Comparison of ENCODE assay signal across 16 cellular contexts in genomic region chr19:7442423-7442822, GRCh38. TPM values are rescaled to one million over a fixed set of nuclear protein-coding genes. Genes with fewer than 3 reads are reported as not detected.
DNase-seq lines count a peak whose midpoint lies in the region; ATAC-seq and TF ChIP-seq lines count a peak whose summit lies in the region.
"Had no signal": no experiment of that assay in that cellular context is flagged by ENCODE, and none has a peak within 500 bp of the region (broad histone marks: within the 10 kb centered on the region; RNA-seq: fewer than 3 reads in every experiment).

No MANE protein-coding gene starts in this region.

- TF ChIP-seq CTCF in osteocyte (IDR thresholded peaks at IDR 0.05), result no peak
- TF ChIP-seq CTCF in type B pancreatic cell (conservative IDR thresholded peaks at IDR 0.05), result no peak

- peak overlapping the region; percentile 11 for H3K27ac ChIP-seq in effector memory CD4-positive, alpha-beta T cell (ENCODE audit: insufficient read depth, low read length, poor library complexity, severe bottlenecking)

- peak overlapping the region; percentile 65 for H3K27ac Mint-ChIP-seq in osteocyte (ENCODE audit: unreplicated experiment)
- H3K27ac Mint-ChIP-seq in type B pancreatic cell, result no peak overlapping the region
- H3K27ac Mint-ChIP-seq: CD4-positive, alpha-beta T cell had no signal

- H3K4me3 Mint-ChIP-seq in osteocyte (ENCODE audit: unreplicated experiment) (no peak overlapping the region), type B pancreatic cell (no peak overlapping the region)
- H3K4me3 Mint-ChIP-seq: CD4-positive, alpha-beta T cell had no signal

- H3K9me3 Mint-ChIP-seq in osteocyte (ENCODE audit: unreplicated experiment) (no peaks in the 10 kb centered on the region), type B pancreatic cell (no peaks in the 10 kb centered on the region)
- H3K9me3 Mint-ChIP-seq: CD4-positive, alpha-beta T cell had no signal

- no peak overlapping the region for H3K4me3 ChIP-seq in effector memory CD4-positive, alpha-beta T cell (ENCODE audit: insufficient read depth, low read depth, low read length, poor library complexity, severe bottlenecking)
- H3K4me3 ChIP-seq: mucosa of descending colon had no signal

- H3K27me3 Mint-ChIP-seq in osteocyte (ENCODE audit: unreplicated experiment), result no peaks in the 10 kb centered on the region
- no peaks in the 10 kb centered on the region for H3K27me3 Mint-ChIP-seq in type B pancreatic cell
- H3K27me3 Mint-ChIP-seq: CD4-positive, alpha-beta T cell had no signal

- H3K36me3 ChIP-seq in effector memory CD4-positive, alpha-beta T cell (ENCODE audit: control insufficient read depth, insufficient read depth, low read length), result peaks cover 89% of the 10 kb centered on the region

- H3K36me3 Mint-ChIP-seq in osteocyte (ENCODE audit: unreplicated experiment), result peaks cover 34% of the 10 kb centered on the region
- peaks cover 5% of the 10 kb centered on the region for H3K36me3 Mint-ChIP-seq in type B pancreatic cell

- H3K4me1 ChIP-seq in effector memory CD4-positive, alpha-beta T cell (ENCODE audit: control insufficient read depth, insufficient read depth, low read length, poor library complexity, severe bottlenecking), result no peaks in the 10 kb centered on the region

- no peaks in the 10 kb centered on the region for H3K27me3 ChIP-seq in effector memory CD4-positive, alpha-beta T cell (replicated peaks; ENCODE audit: control insufficient read depth, insufficient read depth, low read length, poor library complexity, severe bottlenecking)

- no peak for ATAC-seq in HG02623 (IDR thresholded peaks at IDR 0.05; ENCODE audit: unreplicated experiment)
- ATAC-seq: mucosa of descending colon had no signal

- DNase-seq in NCI-H2171 treated with DMSO at 0.1 percent for 48 hours (lab: John Stamatoyannopoulos, UW), result peak; percentile 76
- no peak for DNase-seq in NCI-H2171 (lab: John Stamatoyannopoulos, UW)
- peak; percentile 2 for DNase-seq in NCI-H446 treated with DMSO at 0.1 percent for 48 hours (lab: John Stamatoyannopoulos, UW)
- no peak for DNase-seq in effector memory CD4-positive, alpha-beta T cell
- DNase-seq in osteocyte (ENCODE audit: extremely low spot score, unreplicated experiment), result no peak
- DNase-seq in amniotic stem cell (lab: John Stamatoyannopoulos, UW), result no peak
- no peak for DNase-seq in type B pancreatic cell (ENCODE audit: extremely low spot score, unreplicated experiment)
- DNase-seq: activated CD4-positive, alpha-beta T cell treated with anti-CD3 and anti-CD28 coated beads, Interleukin-2, amount 50 U/mL, for 4 hours; aorta; CD4-positive, alpha-beta T cell; erythroblast; mucosa of descending colon; NCI-H1930; NCI-H526 treated with DMSO at 0.1 percent for 48 hours; small intestine had no signal

- H3K4me1 Mint-ChIP-seq in osteocyte (ENCODE audit: unreplicated experiment) (peaks cover 6% of the 10 kb centered on the region), type B pancreatic cell (ENCODE audit: unreplicated experiment) (no peaks in the 10 kb centered on the region)

- H3K9me3 ChIP-seq in effector memory CD4-positive, alpha-beta T cell (ENCODE audit: control insufficient read depth, low read length), result no peaks in the 10 kb centered on the region
- H3K9me3 ChIP-seq: mucosa of descending colon had no signal

RNA-seq across cellular contexts. Expression of gene PEX11G, which starts 46.4 kb away (rescaled TPM):
- total RNA-seq in osteocyte, result 2.1 and 2.5 TPM in 2 replicates
- 4.8 and 5.7 TPM in 2 replicates for total RNA-seq in type B pancreatic cell (ENCODE audit: low replicate concordance)
- total RNA-seq: CD4-positive, alpha-beta T cell had no signal

Comparison
In these comparisons a context has a peak if more than half of its experiments do, and no peak if none do; other contexts are left out.
1. DNase-seq: peak in NCI-H2171 treated with DMSO at 0.1 percent for 48 hours (single experiment) and NCI-H446 treated with DMSO at 0.1 percent for 48 hours (single experiment); none in NCI-H2171 (single experiment), effector memory CD4-positive, alpha-beta T cell (0 of 3), osteocyte (single experiment), amniotic stem cell (single experiment) and type B pancreatic cell (single experiment).